In genomic region chr10:101014230-101014884, GRCh38 we compare ENCODE assay signal across 2 cellular contexts.
TF ChIP-seq lines count a peak whose summit lies in the region.

No MANE protein-coding gene starts in this region.

TF ChIP-seq in A549, 52 proteins besides CTCF, POLR2A, EP300 and RAD21:
- TF ChIP-seq HEYL (CRISPR knock-in tag; IDR thresholded peaks at IDR 0.05), result no peak
- TF ChIP-seq CHD4 (IDR thresholded peaks at IDR 0.05; ENCODE audit: borderline replicate concordance), result no peak
- TF ChIP-seq GATA3 (IDR thresholded peaks at IDR 0.05; ENCODE audit: borderline replicate concordance), result no peak
- TF ChIP-seq ATOH8 (CRISPR knock-in tag; IDR thresholded peaks at IDR 0.05; ENCODE audit: low read depth), result no peak
- peak; percentile 53; the same call in 1 of the 2 replicates for TF ChIP-seq MYC (IDR thresholded peaks at IDR 0.05; ENCODE audit: borderline replicate concordance, low read length)
- TF ChIP-seq MAFK (IDR thresholded peaks at IDR 0.05; ENCODE audit: partially characterized antibody), result no peak
- TF ChIP-seq REST (IDR thresholded peaks at IDR 0.05), result no peak
- no peak for TF ChIP-seq RNF2 (IDR thresholded peaks at IDR 0.05; ENCODE audit: borderline replicate concordance, low read depth)
- peak; percentile 61 for TF ChIP-seq SMC3 (IDR thresholded peaks at IDR 0.05)

TF ChIP-seq in H1, 55 proteins besides CTCF, POLR2A, EP300 and RAD21:
- TF ChIP-seq SIN3A (conservative IDR thresholded peaks at IDR 0.05 in 1 of 2, IDR thresholded peaks at IDR 0.05 in 1 of 2; ENCODE audit: low read depth in 1 of 2, low read length in 2 of 2) (no peak), CHD7 (IDR thresholded peaks at IDR 0.05; ENCODE audit: insufficient replicate concordance, low read length) (no peak), CTBP2 (IDR thresholded peaks at IDR 0.05; ENCODE audit: borderline replicate concordance, insufficient read depth, insufficient read length, low read length) (no peak), ZNF274 (IDR thresholded peaks at IDR 0.05; ENCODE audit: borderline replicate concordance, extremely low read depth, low read length) (no peak), GTF2F1 (IDR thresholded peaks at IDR 0.05; ENCODE audit: borderline replicate concordance, low read depth, low read length) (no peak), MAFK (IDR thresholded peaks at IDR 0.05; ENCODE audit: low read depth, low read length) (no peak), HDAC6 (IDR thresholded peaks at IDR 0.05; ENCODE audit: low read depth, low read length) (no peak), YY1 (IDR thresholded peaks at IDR 0.05; ENCODE audit: low read depth, low read length) (no peak), TBP (IDR thresholded peaks at IDR 0.05; ENCODE audit: low read depth, low read length) (no peak), EGR1 (IDR thresholded peaks at IDR 0.05; ENCODE audit: borderline replicate concordance, low read depth, low read length) (no peak)
